ENCODE assay signal across 2 cellular contexts in genomic region chr4:159272341-159273125, GRCh38.
TF ChIP-seq lines count a peak whose summit lies in the region.

No MANE protein-coding gene starts in this region.

TF ChIP-seq in IMR-90, 13 proteins besides CTCF, POLR2A, EP300 and RAD21:
- TF ChIP-seq FOS (IDR thresholded peaks at IDR 0.05; ENCODE audit: low read depth, low read length) (no peak), CHD1 (IDR thresholded peaks at IDR 0.05; ENCODE audit: low read depth, low read length) (no peak), MXI1 (IDR thresholded peaks at IDR 0.05; ENCODE audit: borderline replicate concordance, low read depth, low read length) (no peak), RCOR1 (IDR thresholded peaks at IDR 0.05; ENCODE audit: insufficient replicate concordance, low read length) (no peak), ELK1 (IDR thresholded peaks at IDR 0.05; ENCODE audit: borderline replicate concordance, low read depth, low read length) (no peak), NFE2L2 (IDR thresholded peaks at IDR 0.05; ENCODE audit: low read depth, low read length) (no peak), BHLHE40 (IDR thresholded peaks at IDR 0.05; ENCODE audit: low read depth, low read length) (no peak), CEBPB (IDR thresholded peaks at IDR 0.05; ENCODE audit: low read depth, low read length) (no peak), RFX5 (IDR thresholded peaks at IDR 0.05; ENCODE audit: low read depth, low read length) (no peak)

TF ChIP-seq in endothelial cell of umbilical vein, 7 proteins besides CTCF, POLR2A, EP300 and RAD21:
- TF ChIP-seq POLR2AphosphoS5 (IDR thresholded peaks at IDR 0.05; ENCODE audit: insufficient read depth, low read depth, low read length) (no peak), FOS (IDR thresholded peaks at IDR 0.05; ENCODE audit: borderline replicate concordance, insufficient read depth, low read length) (no peak), EZH2 (IDR thresholded peaks at IDR 0.05; ENCODE audit: borderline replicate concordance, low read depth, low read length, severe bottlenecking) (no peak), MYC (IDR thresholded peaks at IDR 0.05; ENCODE audit: low read depth, low read length) (no peak), JUN (IDR thresholded peaks at IDR 0.05; ENCODE audit: borderline replicate concordance, insufficient read depth, insufficient read length, low read depth) (no peak), MAX (IDR thresholded peaks at IDR 0.05; ENCODE audit: insufficient read depth, insufficient read length) (no peak), GATA2 (IDR thresholded peaks at IDR 0.05; ENCODE audit: insufficient read depth, insufficient read length, low read depth, low read length) (no peak)
